In the genomic region with DNA sequence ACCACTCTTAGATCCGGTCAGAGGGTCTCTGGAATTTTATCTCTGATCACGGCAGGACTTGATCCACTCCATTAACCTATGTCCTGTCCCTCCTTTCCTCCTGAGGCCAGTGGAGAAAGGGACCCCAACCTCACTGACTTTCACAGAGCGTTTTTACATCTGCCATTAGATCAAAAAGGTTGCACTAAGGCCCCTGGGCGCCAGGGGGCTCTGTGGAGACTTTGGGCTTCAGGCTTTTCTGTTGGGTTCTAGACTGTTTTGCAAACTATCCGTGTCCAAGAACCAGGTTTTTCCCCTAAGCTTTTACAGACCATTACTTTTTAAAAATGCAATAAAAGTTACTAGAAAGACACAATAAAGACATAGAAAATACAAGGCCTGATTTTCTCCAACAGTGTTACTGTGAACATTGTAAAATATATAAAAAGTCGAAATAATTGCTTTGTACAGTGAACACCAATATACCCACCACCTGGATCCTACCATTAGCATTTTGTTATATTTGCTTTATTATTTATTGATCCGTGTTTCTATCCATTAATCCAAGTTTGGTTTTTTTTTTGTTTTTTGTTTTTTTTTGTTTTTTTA, we compare ENCODE assay signal across 8 cellular contexts.
DNase-seq lines count a peak whose midpoint lies in the region; ATAC-seq and TF ChIP-seq lines count a peak whose summit lies in the region.

No MANE protein-coding gene starts in this region.

- H3K27me3 Mint-ChIP-seq in activated B cell treated with CpG ODN at 0.5 μM for 24 hours = peaks cover 28% of the 10 kb centered on the region

- H3K27me3 ChIP-seq in dorsolateral prefrontal cortex (peaks cover 0 to 26% (median 0%) of the 10 kb centered on the region in 45 donors), mesendoderm (ENCODE audit: insufficient read depth, low read length, poor library complexity) (no peaks in the 10 kb centered on the region), testis (no peaks in the 10 kb centered on the region)

- no peak overlapping the region for H4K8ac ChIP-seq in mesendoderm (ENCODE audit: low read depth, low read length)

- no peak overlapping the region for H2BK120ac ChIP-seq in mesendoderm (ENCODE audit: low read depth, low read length)

- no peak overlapping the region for H3K27ac Mint-ChIP-seq in activated B cell treated with CpG ODN at 0.5 μM for 24 hours

- no peak for ATAC-seq in activated B cell treated with CpG ODN at 0.5 μM for 24 hours (ENCODE audit: low read depth)

- H2AK5ac ChIP-seq in mesendoderm (ENCODE audit: low read length) = no peak overlapping the region

- H3K23ac ChIP-seq in mesendoderm (ENCODE audit: low read length) = no peak overlapping the region

- H3K9me3 ChIP-seq in testis = no peaks in the 10 kb centered on the region

- WGBS in mesendoderm (ENCODE audit: extremely low coverage, insufficient coverage, low lambda C conversion rate) = no CpG with 5 or more reads among the region's 7 CpGs
- 44 to 53% methylated on average over 7 of the region's 7 CpGs for WGBS in testis, 2 donors

- DNase-seq in A172 (ENCODE audit: low spot score) (peak; percentile 37), NCI-H146 treated with DMSO at 0.1 percent for 48 hours (lab: John Stamatoyannopoulos, UW; ENCODE audit: unreplicated experiment) (peak; percentile 10), activated B cell treated with CpG ODN at 0.5 μM for 24 hours (peak; percentile 19), dorsolateral prefrontal cortex (no peak), mesendoderm (peak; percentile 78), testis (peak; percentile 78), GOT3 (lab: John Stamatoyannopoulos, UW) (no peak)

- H3K4me3 ChIP-seq in dorsolateral prefrontal cortex = no peak overlapping the region
- no peak overlapping the region for H3K4me3 ChIP-seq in mesendoderm (ENCODE audit: low read length)
- no peak overlapping the region for H3K4me3 ChIP-seq in testis

- no peak overlapping the region for H3K18ac ChIP-seq in mesendoderm (ENCODE audit: low read length)

- TF ChIP-seq CTCF in GM12873 (IDR thresholded peaks at IDR 0.05; ENCODE audit: insufficient read depth, low read depth, low read length, missing control alignments) (peak; percentile 86), activated B cell treated with CpG ODN at 0.5 μM for 24 hours (IDR thresholded peaks at IDR 0.05) (no peak), dorsolateral prefrontal cortex (IDR thresholded peaks at IDR 0.05 in 54 of 56, conservative IDR thresholded peaks at IDR 0.05 in 2 of 56; ENCODE audit: low read depth in 1 of 56, partially characterized antibody in 56 of 56) (peak in 44 of 56 donors; percentile 19 to 72 (median 42)), testis (IDR thresholded peaks at IDR 0.05) (peak; percentile 27 to 50 (median 29))

- TF ChIP-seq POLR2A in testis (IDR thresholded peaks at IDR 0.05) = no peak

- H3K27ac ChIP-seq in dorsolateral prefrontal cortex (no peak overlapping the region), mesendoderm (ENCODE audit: low read depth, low read length) (no peak overlapping the region), testis (no peak overlapping the region)

- H3K79me1 ChIP-seq in mesendoderm (ENCODE audit: low read length) = no peaks in the 10 kb centered on the region

- H3K4me1 Mint-ChIP-seq in activated B cell treated with CpG ODN at 0.5 μM for 24 hours = peaks cover 9% of the 10 kb centered on the region

- H3K9me3 Mint-ChIP-seq in activated B cell treated with CpG ODN at 0.5 μM for 24 hours = no peaks in the 10 kb centered on the region

- H2BK15ac ChIP-seq in mesendoderm (replicated peaks; ENCODE audit: low read depth) = no peak overlapping the region

- H3K36me3 ChIP-seq in mesendoderm (ENCODE audit: control insufficient read depth, insufficient read depth, low read length) (no peaks in the 10 kb centered on the region), testis (ENCODE audit: low read depth, missing control alignments) (no peaks in the 10 kb centered on the region)

- POLR2A ChIA-PET in activated B cell treated with CpG ODN at 0.5 μM for 24 hours (lab: Charles Lee) = no interaction called here

- H3K4me3 Mint-ChIP-seq in activated B cell treated with CpG ODN at 0.5 μM for 24 hours = no peak overlapping the region

- H3K36me3 Mint-ChIP-seq in activated B cell treated with CpG ODN at 0.5 μM for 24 hours (ENCODE audit: low read depth) = no peaks in the 10 kb centered on the region

- no peak overlapping the region for H3K4me2 ChIP-seq in mesendoderm (ENCODE audit: low read length)

- CTCF ChIA-PET in activated B cell treated with CpG ODN at 0.5 μM for 24 hours (lab: Charles Lee) = interaction anchor here (0.6 kb wide), 1 partner anchor 9 kb away, joined by 3 read pairs; no protein-coding TSS in a partner anchor

- H3K4me1 ChIP-seq in mesendoderm (ENCODE audit: control insufficient read depth, low read depth, low read length) (no peaks in the 10 kb centered on the region), testis (no peaks in the 10 kb centered on the region)

- H2BK5ac ChIP-seq in mesendoderm (ENCODE audit: low read length) = no peak overlapping the region

- no peak overlapping the region for H3K9ac ChIP-seq in mesendoderm (ENCODE audit: low read length)

- no peak overlapping the region for H4K5ac ChIP-seq in mesendoderm (ENCODE audit: low read length)

- no peaks in the 10 kb centered on the region for H3K79me2 ChIP-seq in mesendoderm (ENCODE audit: control insufficient read depth, insufficient read depth, low read length)

- H3K4ac ChIP-seq in mesendoderm (ENCODE audit: low read depth, low read length) = no peak overlapping the region

- intact Hi-C loops in activated B cell treated with CpG ODN at 0.5 μM for 24 hours (cut with micrococcal nuclease) (loop anchor here (5.0 to 10.0 kb wide), 2 partner anchors 201 to 221 kb away; a partner anchor contains a TSS), dorsolateral prefrontal cortex (cut with DNase I) (loop anchor here in 1 of 2 donors (10.0 kb wide), 1 partner anchor 199 kb away; a partner anchor contains a TSS), testis (cut with DNase I; ENCODE audit: low total_unique reads) (loop anchor here (10.0 kb wide), 1 partner anchor 311 kb away; no protein-coding TSS in a partner anchor)

- H3K56ac ChIP-seq in mesendoderm (ENCODE audit: low read length) = no peak overlapping the region

Comparison
In these comparisons a context has a peak if more than half of its experiments do, and no peak if none do; other contexts are left out.
1. DNase-seq: peak in A172 (single experiment), NCI-H146 treated with DMSO at 0.1 percent for 48 hours (single experiment), activated B cell treated with CpG ODN at 0.5 μM for 24 hours (single experiment), mesendoderm (single experiment) and testis (single experiment); none in dorsolateral prefrontal cortex (0 of 10) and GOT3 (single experiment).